Comparison of ENCODE assay signal across 1 cellular context in the genomic region with DNA sequence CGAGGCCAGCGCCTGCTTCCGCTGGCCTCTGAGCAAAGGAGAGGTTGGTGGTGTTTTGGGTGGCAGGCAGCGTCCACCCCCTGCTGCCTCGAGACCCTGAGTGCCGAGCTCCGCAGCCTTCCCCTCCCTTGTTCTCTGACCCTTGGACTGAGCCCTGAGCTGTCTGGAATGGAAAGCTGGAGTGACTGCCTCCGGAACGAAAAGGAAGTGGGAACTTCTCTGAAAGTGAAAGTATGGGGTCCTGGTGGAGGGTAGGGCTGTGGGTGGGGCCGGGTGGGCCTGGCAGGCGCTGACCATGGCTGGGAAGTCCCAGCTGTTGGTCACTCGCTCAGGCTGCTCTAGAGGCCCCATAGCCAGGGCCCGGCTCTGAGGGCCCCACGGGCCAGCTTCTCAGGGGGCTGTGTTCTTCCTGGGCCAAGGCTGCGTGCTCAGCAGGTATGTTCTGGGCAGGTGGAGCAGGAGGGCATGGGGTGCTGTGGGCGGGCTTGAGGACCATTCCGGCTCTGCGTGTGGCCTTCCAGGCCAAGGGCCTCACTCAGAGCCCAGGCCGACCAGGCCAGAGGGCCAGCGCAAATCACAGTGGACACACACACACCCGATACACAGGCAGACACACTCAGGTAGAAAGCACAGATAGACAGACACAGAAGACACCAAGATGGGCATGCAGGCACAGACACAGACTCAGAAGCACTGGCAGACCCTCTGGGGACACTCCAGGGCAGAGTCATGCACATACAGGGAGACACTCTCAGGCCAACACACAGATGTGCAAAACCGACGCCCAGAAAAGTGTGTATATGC.
A peak's percentile ranks its signal among the peaks of the same experiment; 100 is the strongest.
TF ChIP-seq lines count a peak whose summit lies in the region.

A gene (plus strand): TSS at position 320 of the 804 bp plus-strand sequence. CDS start 5,495 bp downstream, outside the sequence.

TF ChIP-seq in HepG2, 621 proteins besides CTCF, POLR2A, EP300 and RAD21 (continued from another document):
- TF ChIP-seq, protein P1, sequence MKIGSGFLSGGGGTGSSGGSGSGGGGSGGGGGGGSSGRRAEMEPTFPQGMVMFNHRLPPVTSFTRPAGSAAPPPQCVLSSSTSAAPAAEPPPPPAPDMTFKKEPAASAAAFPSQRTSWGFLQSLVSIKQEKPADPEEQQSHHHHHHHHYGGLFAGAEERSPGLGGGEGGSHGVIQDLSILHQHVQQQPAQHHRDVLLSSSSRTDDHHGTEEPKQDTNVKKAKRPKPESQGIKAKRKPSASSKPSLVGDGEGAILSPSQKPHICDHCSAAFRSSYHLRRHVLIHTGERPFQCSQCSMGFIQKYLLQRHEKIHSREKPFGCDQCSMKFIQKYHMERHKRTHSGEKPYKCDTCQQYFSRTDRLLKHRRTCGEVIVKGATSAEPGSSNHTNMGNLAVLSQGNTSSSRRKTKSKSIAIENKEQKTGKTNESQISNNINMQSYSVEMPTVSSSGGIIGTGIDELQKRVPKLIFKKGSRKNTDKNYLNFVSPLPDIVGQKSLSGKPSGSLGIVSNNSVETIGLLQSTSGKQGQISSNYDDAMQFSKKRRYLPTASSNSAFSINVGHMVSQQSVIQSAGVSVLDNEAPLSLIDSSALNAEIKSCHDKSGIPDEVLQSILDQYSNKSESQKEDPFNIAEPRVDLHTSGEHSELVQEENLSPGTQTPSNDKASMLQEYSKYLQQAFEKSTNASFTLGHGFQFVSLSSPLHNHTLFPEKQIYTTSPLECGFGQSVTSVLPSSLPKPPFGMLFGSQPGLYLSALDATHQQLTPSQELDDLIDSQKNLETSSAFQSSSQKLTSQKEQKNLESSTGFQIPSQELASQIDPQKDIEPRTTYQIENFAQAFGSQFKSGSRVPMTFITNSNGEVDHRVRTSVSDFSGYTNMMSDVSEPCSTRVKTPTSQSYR (CRISPR knock-in tag; IDR thresholded peaks at IDR 0.05; ENCODE audit: borderline replicate concordance), result peak; percentile 24; the same call in 1 of the 2 replicates
- TF ChIP-seq, protein P2, sequence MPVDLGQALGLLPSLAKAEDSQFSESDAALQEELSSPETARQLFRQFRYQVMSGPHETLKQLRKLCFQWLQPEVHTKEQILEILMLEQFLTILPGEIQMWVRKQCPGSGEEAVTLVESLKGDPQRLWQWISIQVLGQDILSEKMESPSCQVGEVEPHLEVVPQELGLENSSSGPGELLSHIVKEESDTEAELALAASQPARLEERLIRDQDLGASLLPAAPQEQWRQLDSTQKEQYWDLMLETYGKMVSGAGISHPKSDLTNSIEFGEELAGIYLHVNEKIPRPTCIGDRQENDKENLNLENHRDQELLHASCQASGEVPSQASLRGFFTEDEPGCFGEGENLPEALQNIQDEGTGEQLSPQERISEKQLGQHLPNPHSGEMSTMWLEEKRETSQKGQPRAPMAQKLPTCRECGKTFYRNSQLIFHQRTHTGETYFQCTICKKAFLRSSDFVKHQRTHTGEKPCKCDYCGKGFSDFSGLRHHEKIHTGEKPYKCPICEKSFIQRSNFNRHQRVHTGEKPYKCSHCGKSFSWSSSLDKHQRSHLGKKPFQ (CRISPR knock-in tag; IDR thresholded peaks at IDR 0.05; ENCODE audit: insufficient replicate concordance), result peak; percentile 80
- TF ChIP-seq NCOR1 (IDR thresholded peaks at IDR 0.05; ENCODE audit: borderline replicate concordance, low read length) (peak; percentile 52; the same call in 1 of the 2 replicates), PHF20 (CRISPR knock-in tag; IDR thresholded peaks at IDR 0.05) (peak; percentile 44; the same call in 1 of the 2 replicates), ZSCAN31 (CRISPR knock-in tag; IDR thresholded peaks at IDR 0.05; ENCODE audit: low read depth) (peak; percentile 60), KLF15 (CRISPR knock-in tag; IDR thresholded peaks at IDR 0.05; ENCODE audit: borderline replicate concordance) (peak; percentile 33; the same call in 1 of the 2 replicates), EEA1 (CRISPR knock-in tag; IDR thresholded peaks at IDR 0.05; ENCODE audit: borderline replicate concordance) (peak; percentile 78; the same call in 1 of the 2 replicates), SKI (IDR thresholded peaks at IDR 0.05; ENCODE audit: partially characterized antibody) (peak; percentile 57)
- TF ChIP-seq, protein P3, sequence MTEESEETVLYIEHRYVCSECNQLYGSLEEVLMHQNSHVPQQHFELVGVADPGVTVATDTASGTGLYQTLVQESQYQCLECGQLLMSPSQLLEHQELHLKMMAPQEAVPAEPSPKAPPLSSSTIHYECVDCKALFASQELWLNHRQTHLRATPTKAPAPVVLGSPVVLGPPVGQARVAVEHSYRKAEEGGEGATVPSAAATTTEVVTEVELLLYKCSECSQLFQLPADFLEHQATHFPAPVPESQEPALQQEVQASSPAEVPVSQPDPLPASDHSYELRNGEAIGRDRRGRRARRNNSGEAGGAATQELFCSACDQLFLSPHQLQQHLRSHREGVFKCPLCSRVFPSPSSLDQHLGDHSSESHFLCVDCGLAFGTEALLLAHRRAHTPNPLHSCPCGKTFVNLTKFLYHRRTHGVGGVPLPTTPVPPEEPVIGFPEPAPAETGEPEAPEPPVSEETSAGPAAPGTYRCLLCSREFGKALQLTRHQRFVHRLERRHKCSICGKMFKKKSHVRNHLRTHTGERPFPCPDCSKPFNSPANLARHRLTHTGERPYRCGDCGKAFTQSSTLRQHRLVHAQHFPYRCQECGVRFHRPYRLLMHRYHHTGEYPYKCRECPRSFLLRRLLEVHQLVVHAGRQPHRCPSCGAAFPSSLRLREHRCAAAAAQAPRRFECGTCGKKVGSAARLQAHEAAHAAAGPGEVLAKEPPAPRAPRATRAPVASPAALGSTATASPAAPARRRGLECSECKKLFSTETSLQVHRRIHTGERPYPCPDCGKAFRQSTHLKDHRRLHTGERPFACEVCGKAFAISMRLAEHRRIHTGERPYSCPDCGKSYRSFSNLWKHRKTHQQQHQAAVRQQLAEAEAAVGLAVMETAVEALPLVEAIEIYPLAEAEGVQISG (CRISPR knock-in tag; IDR thresholded peaks at IDR 0.05), result peak; percentile 47
